Comparison of ENCODE assay signal across 25 cellular contexts in genomic region chr1:31433396-31433930, GRCh38. TPM values are rescaled to one million over a fixed set of nuclear protein-coding genes. Genes with fewer than 3 reads are reported as not detected.
"Had no signal": no experiment of that assay in that cellular context is flagged by ENCODE, and none has a peak within 500 bp of the region (broad histone marks: within the 10 kb centered on the region; RNA-seq: fewer than 3 reads in every experiment).

No MANE protein-coding gene starts in this region.

- H3K4me1 ChIP-seq: breast epithelium, esophagus muscularis mucosa, left ventricle myocardium inferior, prostate gland, suprapubic skin, tibial nerve, uterus had no signal

- H3K79me2 ChIP-seq: hepatocyte had no signal

- ATAC-seq: naive thymus-derived CD8-positive, alpha-beta T cell had no signal

- H3K27me3 Mint-ChIP-seq: activated CD4-positive, alpha-beta memory T cell treated with anti-CD3 and anti-CD28 coated beads, Interleukin-2, amount 10 ng/mL, durations not matched to agents 7 days and 5 days; activated naive CD8-positive, alpha-beta T cell treated with anti-CD3 and anti-CD28 coated beads, Interleukin-2, amount 10 ng/mL, durations not matched to agents 7 days and 5 days; central memory CD8-positive, alpha-beta T cell; stimulated activated naive CD8-positive, alpha-beta T cell treated with anti-CD3 and anti-CD28 coated beads, Interleukin-15, amount 100 ng/mL, for 72 hours had no signal

- H3K9me3 Mint-ChIP-seq: activated CD4-positive, alpha-beta memory T cell treated with anti-CD3 and anti-CD28 coated beads, Interleukin-2, amount 10 ng/mL, durations not matched to agents 7 days and 5 days; activated naive CD4-positive, alpha-beta T cell treated with anti-CD3 and anti-CD28 coated beads for 36 hours; activated naive CD8-positive, alpha-beta T cell treated with anti-CD3 and anti-CD28 coated beads, Interleukin-2, amount 10 ng/mL, durations not matched to agents 7 days and 5 days; central memory CD8-positive, alpha-beta T cell; mesothelial cell of epicardium; naive thymus-derived CD8-positive, alpha-beta T cell; stimulated activated naive CD8-positive, alpha-beta T cell treated with anti-CD3 and anti-CD28 coated beads, Interleukin-15, amount 100 ng/mL, for 72 hours had no signal

- H3K36me3 ChIP-seq: breast epithelium, esophagus muscularis mucosa, left ventricle myocardium inferior, prostate gland, tibial nerve, uterus had no signal

- H3K27ac Mint-ChIP-seq: activated CD4-positive, alpha-beta memory T cell treated with anti-CD3 and anti-CD28 coated beads, Interleukin-2, amount 10 ng/mL, durations not matched to agents 7 days and 5 days; activated naive CD4-positive, alpha-beta T cell treated with anti-CD3 and anti-CD28 coated beads for 36 hours; activated naive CD8-positive, alpha-beta T cell treated with anti-CD3 and anti-CD28 coated beads, Interleukin-2, amount 10 ng/mL, durations not matched to agents 7 days and 5 days; immature natural killer cell; mesothelial cell of epicardium; naive thymus-derived CD8-positive, alpha-beta T cell; stimulated activated naive CD8-positive, alpha-beta T cell treated with anti-CD3 and anti-CD28 coated beads, Interleukin-15, amount 100 ng/mL, for 72 hours had no signal

- H3K9me3 ChIP-seq: breast epithelium, esophagus muscularis mucosa, left ventricle myocardium inferior, prostate gland, suprapubic skin, tibial nerve, uterus had no signal

- H3K4me3 Mint-ChIP-seq: activated CD4-positive, alpha-beta memory T cell treated with anti-CD3 and anti-CD28 coated beads, Interleukin-2, amount 10 ng/mL, durations not matched to agents 7 days and 5 days; activated naive CD4-positive, alpha-beta T cell treated with anti-CD3 and anti-CD28 coated beads for 36 hours; activated naive CD8-positive, alpha-beta T cell treated with anti-CD3 and anti-CD28 coated beads, Interleukin-2, amount 10 ng/mL, durations not matched to agents 7 days and 5 days; central memory CD8-positive, alpha-beta T cell; immature natural killer cell; mesothelial cell of epicardium; naive thymus-derived CD8-positive, alpha-beta T cell; stimulated activated naive CD8-positive, alpha-beta T cell treated with anti-CD3 and anti-CD28 coated beads, Interleukin-15, amount 100 ng/mL, for 72 hours had no signal

- H3K36me3 Mint-ChIP-seq: activated naive CD8-positive, alpha-beta T cell treated with anti-CD3 and anti-CD28 coated beads, Interleukin-2, amount 10 ng/mL, durations not matched to agents 7 days and 5 days; immature natural killer cell; naive thymus-derived CD8-positive, alpha-beta T cell had no signal

- H3K27me3 ChIP-seq: breast epithelium, hepatocyte, suprapubic skin, tibial nerve, uterus had no signal

- H2AFZ ChIP-seq: hepatocyte had no signal

- H3K27ac ChIP-seq: esophagus muscularis mucosa, hepatocyte, left ventricle myocardium inferior, prostate gland, suprapubic skin, tibial nerve, uterus had no signal

- DNase-seq: activated CD4-positive, alpha-beta memory T cell treated with anti-CD3 and anti-CD28 coated beads, Interleukin-2, amount 10 ng/mL, durations not matched to agents 7 days and 5 days; activated CD4-positive, alpha-beta T cell treated with anti-CD3 and anti-CD28 coated beads for 48 hours; activated naive CD4-positive, alpha-beta T cell treated with anti-CD3 and anti-CD28 coated beads for 36 hours; activated naive CD8-positive, alpha-beta T cell treated with anti-CD3 and anti-CD28 coated beads, Interleukin-2, amount 10 ng/mL, durations not matched to agents 7 days and 5 days; activated T-cell treated with anti-CD3 and anti-CD28 coated beads, Interleukin-2, amount 50 U/mL, for 48 hours; amniotic stem cell; effector memory CD4-positive, alpha-beta T cell; glutamatergic neuron; immature natural killer cell; left ventricle myocardium inferior; mammary epithelial cell; naive thymus-derived CD8-positive, alpha-beta T cell; stimulated activated CD4-positive, alpha-beta T cell treated with anti-CD3 and anti-CD28 coated beads, Interleukin-12 subunit alpha, Interleukin-12 subunit beta, amount 100 ng/mL, for 4 hours; stimulated activated CD4-positive, alpha-beta T cell treated with anti-CD3 and anti-CD28 coated beads, Interleukin-4, amount 100 ng/mL, for 4 hours; stimulated activated naive CD8-positive, alpha-beta T cell treated with anti-CD3 and anti-CD28 coated beads, Interleukin-15, amount 100 ng/mL, for 72 hours; uterus had no signal

- H3K4me2 ChIP-seq: hepatocyte had no signal

- H3K4me1 Mint-ChIP-seq: activated CD4-positive, alpha-beta memory T cell treated with anti-CD3 and anti-CD28 coated beads, Interleukin-2, amount 10 ng/mL, durations not matched to agents 7 days and 5 days; activated naive CD8-positive, alpha-beta T cell treated with anti-CD3 and anti-CD28 coated beads, Interleukin-2, amount 10 ng/mL, durations not matched to agents 7 days and 5 days; central memory CD8-positive, alpha-beta T cell; immature natural killer cell; mesothelial cell of epicardium; stimulated activated naive CD8-positive, alpha-beta T cell treated with anti-CD3 and anti-CD28 coated beads, Interleukin-15, amount 100 ng/mL, for 72 hours had no signal

- H3K4me3 ChIP-seq: breast epithelium, esophagus muscularis mucosa, hepatocyte, left ventricle myocardium inferior, prostate gland, suprapubic skin, tibial nerve, uterus had no signal

RNA-seq across cellular contexts. Expression of gene SERINC2, which starts 20.4 kb away (rescaled TPM):
- total RNA-seq: naive thymus-derived CD8-positive, alpha-beta T cell; T-helper 2 cell treated with Interferon-gamma antibody and Interleukin-4, amounts not matched to agents 100 ng/mL and 5 ng/mL, for 36 hours had no signal
- polyA plus RNA-seq: immature natural killer cell; naive thymus-derived CD8-positive, alpha-beta T cell had no signal
